24 cellular contexts compared by ENCODE assay signal in the genomic region with DNA sequence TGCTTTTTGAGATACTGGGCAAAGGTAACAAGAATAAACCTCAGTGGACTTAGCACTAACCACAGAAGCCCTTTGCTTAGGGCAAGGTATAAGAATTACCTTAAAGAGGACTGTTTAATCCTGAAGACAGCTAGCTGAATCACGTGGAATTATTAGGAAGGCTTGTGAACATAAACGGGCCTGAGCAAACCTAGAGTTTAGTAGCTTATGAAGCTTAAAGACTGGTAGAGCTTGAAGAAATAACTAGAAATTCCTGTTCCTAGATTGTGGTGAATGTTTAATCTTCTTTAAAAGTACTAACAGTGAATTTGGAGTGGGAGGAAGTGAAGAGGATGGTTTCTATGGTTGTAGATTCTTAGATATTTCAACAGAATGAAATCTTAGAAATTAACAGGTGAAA.
"Had no signal": no experiment of that assay in that cellular context is flagged by ENCODE, and none has a peak within 500 bp of the region (broad histone marks: within the 10 kb centered on the region; RNA-seq: fewer than 3 reads in every experiment).

No MANE protein-coding gene starts in this region.

- H3K9me3 Mint-ChIP-seq: stimulated activated naive CD8-positive, alpha-beta T cell treated with anti-CD3 and anti-CD28 coated beads, Interleukin-15, Interleukin-2, amounts not matched to agents 100 ng/mL and 50 ng/mL, for 24 hours had no signal

- H3K27ac ChIP-seq: brain microvascular endothelial cell, dorsolateral prefrontal cortex, epithelial cell of prostate, pancreas, right atrium auricular region, skin epidermis, transverse colon, vagina had no signal

- H3K9me3 ChIP-seq: pancreas, right atrium auricular region, transverse colon, vagina had no signal

- H3K36me3 Mint-ChIP-seq: memory B cell; naive thymus-derived CD4-positive, alpha-beta T cell had no signal

- DNase-seq: activated CD4-positive, alpha-beta T cell treated with anti-CD3 and anti-CD28 coated beads, Interleukin-2, amount 50 U/mL, for 1 hour; activated CD4-positive, CD25-positive, alpha-beta regulatory T cell treated with anti-CD3 and anti-CD28 coated beads, Interleukin-2, amount 50 U/mL, for 72 hours; activated CD8-positive, alpha-beta memory T cell treated with anti-CD3 and anti-CD28 coated beads for 24 hours; activated CD8-positive, alpha-beta memory T cell treated with anti-CD3 and anti-CD28 coated beads, Interleukin-2, amount 50 U/mL, for 48 hours; activated effector memory CD4-positive, alpha-beta T cell treated with Interleukin-2 at 50 U/mL for 16 hours; activated naive CD4-positive, alpha-beta T cell treated with anti-CD3 and anti-CD28 coated beads, Interleukin-2, amount 50 U/mL, for 16 hours; activated T-cell treated with anti-CD3 and anti-CD28 coated beads, Interleukin-2, amount 50 U/mL, for 48 hours; aorta; brain microvascular endothelial cell; central memory CD4-positive, alpha-beta T cell; dorsolateral prefrontal cortex; left ventricle myocardium superior; naive thymus-derived CD4-positive, alpha-beta T cell; pancreas; stimulated activated CD4-positive, alpha-beta T cell treated with anti-CD3 and anti-CD28 coated beads, Interleukin-15, amount 100 ng/mL, for 24 hours; stimulated activated CD4-positive, alpha-beta T cell treated with anti-CD3 and anti-CD28 coated beads, Interleukin-2, amount 100 ng/mL, for 48 hours; T1000; transverse colon had no signal

- H3K4me3 Mint-ChIP-seq: memory B cell; naive thymus-derived CD4-positive, alpha-beta T cell; stimulated activated naive CD8-positive, alpha-beta T cell treated with anti-CD3 and anti-CD28 coated beads, Interleukin-15, Interleukin-2, amounts not matched to agents 100 ng/mL and 50 ng/mL, for 24 hours had no signal

- H3K36me3 ChIP-seq: brain microvascular endothelial cell, pancreas, right atrium auricular region, transverse colon, vagina had no signal

- H3K4me1 Mint-ChIP-seq: memory B cell; naive thymus-derived CD4-positive, alpha-beta T cell had no signal

- H3K4me1 ChIP-seq: pancreas, right atrium auricular region, transverse colon, vagina had no signal

- H3K4me3 ChIP-seq: dorsolateral prefrontal cortex, pancreas, right atrium auricular region, skin epidermis, transverse colon, vagina had no signal

- ATAC-seq: left ventricle myocardium superior; naive thymus-derived CD4-positive, alpha-beta T cell; pancreas had no signal

- H3K27ac Mint-ChIP-seq: memory B cell; naive thymus-derived CD4-positive, alpha-beta T cell; stimulated activated naive CD8-positive, alpha-beta T cell treated with anti-CD3 and anti-CD28 coated beads, Interleukin-15, Interleukin-2, amounts not matched to agents 100 ng/mL and 50 ng/mL, for 24 hours had no signal

- H3K27me3 ChIP-seq: brain microvascular endothelial cell, dorsolateral prefrontal cortex, pancreas, right atrium auricular region, transverse colon, vagina had no signal

- H3K27me3 Mint-ChIP-seq: memory B cell; naive thymus-derived CD4-positive, alpha-beta T cell; stimulated activated naive CD8-positive, alpha-beta T cell treated with anti-CD3 and anti-CD28 coated beads, Interleukin-15, Interleukin-2, amounts not matched to agents 100 ng/mL and 50 ng/mL, for 24 hours had no signal
